19 cellular contexts compared by ENCODE assay signal in the genomic region with DNA sequence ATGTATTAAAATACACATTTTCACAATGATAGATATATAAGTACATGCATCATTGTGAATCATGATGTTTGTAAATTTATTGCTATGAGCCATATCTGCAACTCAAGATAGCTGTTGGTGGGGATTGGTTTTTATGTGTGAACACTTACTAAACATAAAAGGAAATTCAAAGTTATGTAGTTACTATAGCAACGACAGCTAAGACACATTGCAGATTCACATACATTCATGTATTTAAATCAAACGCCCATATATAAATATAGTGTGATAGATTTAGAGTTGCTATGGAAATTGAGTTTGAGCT.
DNase-seq lines count a peak whose midpoint lies in the region; ATAC-seq and TF ChIP-seq lines count a peak whose summit lies in the region.
"Had no signal": no experiment of that assay in that cellular context is flagged by ENCODE, and none has a peak within 500 bp of the region (broad histone marks: within the 10 kb centered on the region; RNA-seq: fewer than 3 reads in every experiment).

No MANE protein-coding gene starts in this region.

- no peak overlapping the region for H4K8ac ChIP-seq in mesendoderm (ENCODE audit: low read depth, low read length)

- H3K4ac ChIP-seq in mesendoderm (ENCODE audit: low read depth, low read length), result no peak overlapping the region

- H3K27ac Mint-ChIP-seq in T-helper 17 cell, result no peak overlapping the region
- peak overlapping the region; percentile 53 to 87 for H3K27ac Mint-ChIP-seq in effector memory CD8-positive, alpha-beta T cell
- H3K27ac Mint-ChIP-seq in stimulated activated naive CD8-positive, alpha-beta T cell treated with anti-CD3 and anti-CD28 coated beads, Interleukin-15, amount 100 ng/mL, for 72 hours, result peak overlapping the region in 1 of 2 donors; percentile 7

- H3K4me3 ChIP-seq in left ventricle myocardium inferior (no peak overlapping the region), mesendoderm (ENCODE audit: low read length) (no peak overlapping the region)
- H3K4me3 ChIP-seq: ascending aorta, left lung, mucosa of descending colon, thyroid gland had no signal

- ATAC-seq in left ventricle myocardium superior (no peak), T-helper 17 cell (peak; percentile 65), HG02852 (IDR thresholded peaks at IDR 0.05; ENCODE audit: unreplicated experiment) (no peak), HG03571 (IDR thresholded peaks at IDR 0.05; ENCODE audit: unreplicated experiment) (no peak)
- peak; percentile 83 for ATAC-seq in effector memory CD8-positive, alpha-beta T cell (replicated peaks)
- peak; percentile 81 for ATAC-seq in stimulated activated naive CD8-positive, alpha-beta T cell treated with anti-CD3 and anti-CD28 coated beads, Interleukin-15, amount 100 ng/mL, for 72 hours
- ATAC-seq: left lung, mucosa of descending colon had no signal

- DNase-seq in left ventricle myocardium inferior (no peak), left ventricle myocardium superior (no peak), T-helper 17 cell (no peak), mesendoderm (no peak)
- DNase-seq in effector memory CD8-positive, alpha-beta T cell, result no peak
- no peak for DNase-seq in stimulated activated naive CD8-positive, alpha-beta T cell treated with anti-CD3 and anti-CD28 coated beads, Interleukin-15, amount 100 ng/mL, for 72 hours
- DNase-seq: activated gamma-delta T cell treated with Interleukin-2 at 50 U/mL for 16 hours; DND-41; foreskin fibroblast; left lung; mucosa of descending colon; small intestine; stimulated activated CD4-positive, alpha-beta T cell treated with anti-CD3 and anti-CD28 coated beads, Interleukin-2, amount 100 ng/mL, for 24 hours; thyroid gland had no signal

- peaks cover 10% of the 10 kb centered on the region for H3K36me3 ChIP-seq in left ventricle myocardium inferior
- no peaks in the 10 kb centered on the region for H3K36me3 ChIP-seq in mesendoderm (ENCODE audit: control insufficient read depth, insufficient read depth, low read length)
- H3K36me3 ChIP-seq: ascending aorta, thyroid gland had no signal

- H3K18ac ChIP-seq in mesendoderm (ENCODE audit: low read length), result no peak overlapping the region

- no peaks in the 10 kb centered on the region for H3K79me2 ChIP-seq in mesendoderm (ENCODE audit: control insufficient read depth, insufficient read depth, low read length)

- H2AK5ac ChIP-seq in mesendoderm (ENCODE audit: low read length), result no peak overlapping the region

- WGBS in mesendoderm (ENCODE audit: extremely low coverage, insufficient coverage, low lambda C conversion rate), result no CpG with 5 or more reads among the region's 2 CpGs

- intact Hi-C loops in left ventricle myocardium inferior (cut with micrococcal nuclease) (no loop called here), left ventricle myocardium superior (cut with micrococcal nuclease) (no loop called here)

- H3K27ac ChIP-seq in left ventricle myocardium inferior (replicated peaks) (peak overlapping the region; percentile 2), mesendoderm (ENCODE audit: low read depth, low read length) (no peak overlapping the region)
- H3K27ac ChIP-seq: ascending aorta, KMS-11, left lung, neutrophil, thyroid gland had no signal

- H3K56ac ChIP-seq in mesendoderm (ENCODE audit: low read length), result no peak overlapping the region

- no peak overlapping the region for H3K23ac ChIP-seq in mesendoderm (ENCODE audit: low read length)

- H3K9me3 ChIP-seq in left ventricle myocardium inferior (replicated peaks), result peaks cover 15% of the 10 kb centered on the region
- H3K9me3 ChIP-seq in T-helper 17 cell (ENCODE audit: control insufficient read depth, low read length, poor library complexity, severe bottlenecking), result no peaks in the 10 kb centered on the region
- H3K9me3 ChIP-seq: left lung, mucosa of descending colon, neutrophil, thyroid gland had no signal

- H3K4me1 Mint-ChIP-seq in T-helper 17 cell, result peaks cover 32% of the 10 kb centered on the region
- H3K4me1 Mint-ChIP-seq in effector memory CD8-positive, alpha-beta T cell (ENCODE audit: low read depth in 2 of 2), result peaks cover 21 to 44% of the 10 kb centered on the region in 2 donors
- peaks cover 47% of the 10 kb centered on the region for H3K4me1 Mint-ChIP-seq in stimulated activated naive CD8-positive, alpha-beta T cell treated with anti-CD3 and anti-CD28 coated beads, Interleukin-15, amount 100 ng/mL, for 72 hours

- H4K5ac ChIP-seq in mesendoderm (ENCODE audit: low read length), result no peak overlapping the region

- H3K27me3 ChIP-seq in left ventricle myocardium inferior (ENCODE audit: low read depth) (no peaks in the 10 kb centered on the region), mesendoderm (ENCODE audit: insufficient read depth, low read length, poor library complexity) (no peaks in the 10 kb centered on the region)
- H3K27me3 ChIP-seq: ascending aorta, left lung, neutrophil, thyroid gland had no signal

- no peaks in the 10 kb centered on the region for H3K27me3 Mint-ChIP-seq in T-helper 17 cell
- H3K27me3 Mint-ChIP-seq in effector memory CD8-positive, alpha-beta T cell, result no peaks in the 10 kb centered on the region
- no peaks in the 10 kb centered on the region for H3K27me3 Mint-ChIP-seq in stimulated activated naive CD8-positive, alpha-beta T cell treated with anti-CD3 and anti-CD28 coated beads, Interleukin-15, amount 100 ng/mL, for 72 hours

- no peak for TF ChIP-seq CTCF in left ventricle myocardium inferior (IDR thresholded peaks at IDR 0.05; ENCODE audit: borderline replicate concordance)

- peaks cover 2% of the 10 kb centered on the region for H3K36me3 Mint-ChIP-seq in T-helper 17 cell (ENCODE audit: low read depth)
- H3K36me3 Mint-ChIP-seq in effector memory CD8-positive, alpha-beta T cell (ENCODE audit: insufficient read depth), result peaks cover 28% of the 10 kb centered on the region

- no peaks in the 10 kb centered on the region for H3K79me1 ChIP-seq in mesendoderm (ENCODE audit: low read length)

- no peak overlapping the region for H3K4me3 Mint-ChIP-seq in T-helper 17 cell
- no peak overlapping the region for H3K4me3 Mint-ChIP-seq in effector memory CD8-positive, alpha-beta T cell
- H3K4me3 Mint-ChIP-seq in stimulated activated naive CD8-positive, alpha-beta T cell treated with anti-CD3 and anti-CD28 coated beads, Interleukin-15, amount 100 ng/mL, for 72 hours, result no peak overlapping the region

- H2BK120ac ChIP-seq in mesendoderm (ENCODE audit: low read depth, low read length), result no peak overlapping the region

- H2BK15ac ChIP-seq in mesendoderm (replicated peaks; ENCODE audit: low read depth), result no peak overlapping the region

- no peak overlapping the region for H3K4me2 ChIP-seq in mesendoderm (ENCODE audit: low read length)
- H3K4me2 ChIP-seq: KMS-11 had no signal

- no peaks in the 10 kb centered on the region for H3K9me3 Mint-ChIP-seq in effector memory CD8-positive, alpha-beta T cell
- peaks cover 0 to 12% of the 10 kb centered on the region in 2 donors for H3K9me3 Mint-ChIP-seq in stimulated activated naive CD8-positive, alpha-beta T cell treated with anti-CD3 and anti-CD28 coated beads, Interleukin-15, amount 100 ng/mL, for 72 hours

- H3K4me1 ChIP-seq in left ventricle myocardium inferior (peaks cover 60% of the 10 kb centered on the region), mesendoderm (ENCODE audit: control insufficient read depth, low read depth, low read length) (no peaks in the 10 kb centered on the region)
- H3K4me1 ChIP-seq: left lung, thyroid gland had no signal

- no peak overlapping the region for H2BK5ac ChIP-seq in mesendoderm (ENCODE audit: low read length)

- no peak overlapping the region for H3K9ac ChIP-seq in mesendoderm (ENCODE audit: low read length)
- H3K9ac ChIP-seq: KMS-11 had no signal

Comparison
In these comparisons a context has a peak if more than half of its experiments do, and no peak if none do; other contexts are left out.
1. ATAC-seq: peak in T-helper 17 cell (single experiment), effector memory CD8-positive, alpha-beta T cell (single experiment) and stimulated activated naive CD8-positive, alpha-beta T cell treated with anti-CD3 and anti-CD28 coated beads, Interleukin-15, amount 100 ng/mL, for 72 hours (single experiment); none in left ventricle myocardium superior (single experiment), HG02852 (single experiment) and HG03571 (single experiment).